1 cellular context compared by ENCODE assay signal in genomic region chr7:30855936-30856335, GRCh38.
TF ChIP-seq lines count a peak whose summit lies in the region.

No MANE protein-coding gene starts in this region.

TF ChIP-seq in GM23338, 12 proteins besides CTCF, POLR2A, EP300 and RAD21 (continued from another document):
- TF ChIP-seq, protein P1, sequence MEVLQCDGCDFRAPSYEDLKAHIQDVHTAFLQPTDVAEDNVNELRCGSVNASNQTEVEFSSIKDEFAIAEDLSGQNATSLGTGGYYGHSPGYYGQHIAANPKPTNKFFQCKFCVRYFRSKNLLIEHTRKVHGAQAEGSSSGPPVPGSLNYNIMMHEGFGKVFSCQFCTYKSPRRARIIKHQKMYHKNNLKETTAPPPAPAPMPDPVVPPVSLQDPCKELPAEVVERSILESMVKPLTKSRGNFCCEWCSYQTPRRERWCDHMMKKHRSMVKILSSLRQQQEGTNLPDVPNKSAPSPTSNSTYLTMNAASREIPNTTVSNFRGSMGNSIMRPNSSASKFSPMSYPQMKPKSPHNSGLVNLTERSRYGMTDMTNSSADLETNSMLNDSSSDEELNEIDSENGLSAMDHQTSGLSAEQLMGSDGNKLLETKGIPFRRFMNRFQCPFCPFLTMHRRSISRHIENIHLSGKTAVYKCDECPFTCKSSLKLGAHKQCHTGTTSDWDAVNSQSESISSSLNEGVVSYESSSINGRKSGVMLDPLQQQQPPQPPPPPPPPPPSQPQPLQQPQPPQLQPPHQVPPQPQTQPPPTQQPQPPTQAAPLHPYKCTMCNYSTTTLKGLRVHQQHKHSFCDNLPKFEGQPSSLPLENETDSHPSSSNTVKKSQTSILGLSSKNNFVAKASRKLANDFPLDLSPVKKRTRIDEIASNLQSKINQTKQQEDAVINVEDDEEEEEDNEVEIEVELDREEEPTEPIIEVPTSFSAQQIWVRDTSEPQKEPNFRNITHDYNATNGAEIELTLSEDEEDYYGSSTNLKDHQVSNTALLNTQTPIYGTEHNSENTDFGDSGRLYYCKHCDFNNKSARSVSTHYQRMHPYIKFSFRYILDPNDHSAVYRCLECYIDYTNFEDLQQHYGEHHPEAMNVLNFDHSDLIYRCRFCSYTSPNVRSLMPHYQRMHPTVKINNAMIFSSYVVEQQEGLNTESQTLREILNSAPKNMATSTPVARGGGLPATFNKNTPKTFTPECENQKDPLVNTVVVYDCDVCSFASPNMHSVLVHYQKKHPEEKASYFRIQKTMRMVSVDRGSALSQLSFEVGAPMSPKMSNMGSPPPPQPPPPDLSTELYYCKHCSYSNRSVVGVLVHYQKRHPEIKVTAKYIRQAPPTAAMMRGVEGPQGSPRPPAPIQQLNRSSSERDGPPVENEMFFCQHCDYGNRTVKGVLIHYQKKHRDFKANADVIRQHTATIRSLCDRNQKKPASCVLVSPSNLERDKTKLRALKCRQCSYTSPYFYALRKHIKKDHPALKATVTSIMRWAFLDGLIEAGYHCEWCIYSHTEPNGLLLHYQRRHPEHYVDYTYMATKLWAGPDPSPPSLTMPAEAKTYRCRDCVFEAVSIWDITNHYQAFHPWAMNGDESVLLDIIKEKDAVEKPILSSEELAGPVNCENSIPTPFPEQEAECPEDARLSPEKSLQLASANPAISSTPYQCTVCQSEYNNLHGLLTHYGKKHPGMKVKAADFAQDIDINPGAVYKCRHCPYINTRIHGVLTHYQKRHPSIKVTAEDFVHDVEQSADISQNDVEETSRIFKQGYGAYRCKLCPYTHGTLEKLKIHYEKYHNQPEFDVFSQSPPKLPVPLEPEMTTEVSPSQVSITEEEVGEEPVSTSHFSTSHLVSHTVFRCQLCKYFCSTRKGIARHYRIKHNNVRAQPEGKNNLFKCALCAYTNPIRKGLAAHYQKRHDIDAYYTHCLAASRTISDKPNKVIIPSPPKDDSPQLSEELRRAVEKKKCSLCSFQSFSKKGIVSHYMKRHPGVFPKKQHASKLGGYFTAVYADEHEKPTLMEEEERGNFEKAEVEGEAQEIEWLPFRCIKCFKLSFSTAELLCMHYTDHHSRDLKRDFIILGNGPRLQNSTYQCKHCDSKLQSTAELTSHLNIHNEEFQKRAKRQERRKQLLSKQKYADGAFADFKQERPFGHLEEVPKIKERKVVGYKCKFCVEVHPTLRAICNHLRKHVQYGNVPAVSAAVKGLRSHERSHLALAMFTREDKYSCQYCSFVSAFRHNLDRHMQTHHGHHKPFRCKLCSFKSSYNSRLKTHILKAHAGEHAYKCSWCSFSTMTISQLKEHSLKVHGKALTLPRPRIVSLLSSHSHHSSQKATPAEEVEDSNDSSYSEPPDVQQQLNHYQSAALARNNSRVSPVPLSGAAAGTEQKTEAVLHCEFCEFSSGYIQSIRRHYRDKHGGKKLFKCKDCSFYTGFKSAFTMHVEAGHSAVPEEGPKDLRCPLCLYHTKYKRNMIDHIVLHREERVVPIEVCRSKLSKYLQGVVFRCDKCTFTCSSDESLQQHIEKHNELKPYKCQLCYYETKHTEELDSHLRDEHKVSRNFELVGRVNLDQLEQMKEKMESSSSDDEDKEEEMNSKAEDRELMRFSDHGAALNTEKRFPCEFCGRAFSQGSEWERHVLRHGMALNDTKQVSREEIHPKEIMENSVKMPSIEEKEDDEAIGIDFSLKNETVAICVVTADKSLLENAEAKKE (CRISPR knock-in tag; IDR thresholded peaks at IDR 0.05) = no peak
- TF ChIP-seq EZH2phosphoT487 (IDR thresholded peaks at IDR 0.05; ENCODE audit: unreplicated experiment) (no peak), POLR2AphosphoS5 (IDR thresholded peaks at IDR 0.05; ENCODE audit: low read depth) (no peak), ZNF331 (CRISPR knock-in tag; IDR thresholded peaks at IDR 0.05; ENCODE audit: low read depth) (no peak)
- TF ChIP-seq, protein P2, sequence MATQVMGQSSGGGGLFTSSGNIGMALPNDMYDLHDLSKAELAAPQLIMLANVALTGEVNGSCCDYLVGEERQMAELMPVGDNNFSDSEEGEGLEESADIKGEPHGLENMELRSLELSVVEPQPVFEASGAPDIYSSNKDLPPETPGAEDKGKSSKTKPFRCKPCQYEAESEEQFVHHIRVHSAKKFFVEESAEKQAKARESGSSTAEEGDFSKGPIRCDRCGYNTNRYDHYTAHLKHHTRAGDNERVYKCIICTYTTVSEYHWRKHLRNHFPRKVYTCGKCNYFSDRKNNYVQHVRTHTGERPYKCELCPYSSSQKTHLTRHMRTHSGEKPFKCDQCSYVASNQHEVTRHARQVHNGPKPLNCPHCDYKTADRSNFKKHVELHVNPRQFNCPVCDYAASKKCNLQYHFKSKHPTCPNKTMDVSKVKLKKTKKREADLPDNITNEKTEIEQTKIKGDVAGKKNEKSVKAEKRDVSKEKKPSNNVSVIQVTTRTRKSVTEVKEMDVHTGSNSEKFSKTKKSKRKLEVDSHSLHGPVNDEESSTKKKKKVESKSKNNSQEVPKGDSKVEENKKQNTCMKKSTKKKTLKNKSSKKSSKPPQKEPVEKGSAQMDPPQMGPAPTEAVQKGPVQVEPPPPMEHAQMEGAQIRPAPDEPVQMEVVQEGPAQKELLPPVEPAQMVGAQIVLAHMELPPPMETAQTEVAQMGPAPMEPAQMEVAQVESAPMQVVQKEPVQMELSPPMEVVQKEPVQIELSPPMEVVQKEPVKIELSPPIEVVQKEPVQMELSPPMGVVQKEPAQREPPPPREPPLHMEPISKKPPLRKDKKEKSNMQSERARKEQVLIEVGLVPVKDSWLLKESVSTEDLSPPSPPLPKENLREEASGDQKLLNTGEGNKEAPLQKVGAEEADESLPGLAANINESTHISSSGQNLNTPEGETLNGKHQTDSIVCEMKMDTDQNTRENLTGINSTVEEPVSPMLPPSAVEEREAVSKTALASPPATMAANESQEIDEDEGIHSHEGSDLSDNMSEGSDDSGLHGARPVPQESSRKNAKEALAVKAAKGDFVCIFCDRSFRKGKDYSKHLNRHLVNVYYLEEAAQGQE (IDR thresholded peaks at IDR 0.05; ENCODE audit: unreplicated experiment) = no peak
